1 cellular context compared by ENCODE assay signal in the genomic region with DNA sequence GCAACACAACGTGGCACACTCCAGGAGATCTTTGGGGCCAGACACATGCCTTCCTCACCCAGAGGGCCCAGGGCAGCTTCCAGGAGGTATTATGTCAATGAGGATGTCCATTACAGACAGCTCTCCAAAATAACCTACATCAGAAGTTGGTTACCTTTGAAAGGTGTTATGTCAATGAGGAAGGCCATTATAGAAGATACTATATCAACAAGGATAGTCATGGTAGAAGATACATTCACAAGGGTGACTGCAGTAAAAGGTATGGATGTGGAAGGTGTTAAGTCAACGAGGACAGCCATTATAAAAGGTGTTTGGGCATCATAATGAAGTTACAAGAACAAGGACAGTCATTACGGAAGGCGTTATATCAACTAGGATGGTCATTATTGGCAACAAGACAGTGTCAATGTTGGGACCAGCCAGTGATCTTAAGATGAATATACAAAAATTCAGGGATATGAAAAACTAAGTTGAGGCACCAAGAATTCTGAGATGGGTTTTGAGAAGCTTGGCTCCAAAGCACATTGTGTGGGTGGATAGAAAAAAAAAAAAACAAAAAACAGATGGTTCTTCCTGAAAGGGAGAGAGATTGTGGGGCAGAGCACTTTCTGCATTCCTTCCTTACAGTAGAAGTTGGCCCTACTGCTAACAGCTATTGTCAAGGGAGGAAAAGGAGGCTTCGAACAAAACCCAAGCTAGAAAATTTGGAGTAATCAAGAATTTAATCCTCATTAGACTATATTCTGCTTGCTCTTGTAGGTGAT.
TF ChIP-seq lines count a peak whose summit lies in the region.

No MANE protein-coding gene starts in this region.

TF ChIP-seq in K562, 482 proteins besides CTCF, POLR2A, EP300 and RAD21 (continues in another document):
- TF ChIP-seq, protein P1, sequence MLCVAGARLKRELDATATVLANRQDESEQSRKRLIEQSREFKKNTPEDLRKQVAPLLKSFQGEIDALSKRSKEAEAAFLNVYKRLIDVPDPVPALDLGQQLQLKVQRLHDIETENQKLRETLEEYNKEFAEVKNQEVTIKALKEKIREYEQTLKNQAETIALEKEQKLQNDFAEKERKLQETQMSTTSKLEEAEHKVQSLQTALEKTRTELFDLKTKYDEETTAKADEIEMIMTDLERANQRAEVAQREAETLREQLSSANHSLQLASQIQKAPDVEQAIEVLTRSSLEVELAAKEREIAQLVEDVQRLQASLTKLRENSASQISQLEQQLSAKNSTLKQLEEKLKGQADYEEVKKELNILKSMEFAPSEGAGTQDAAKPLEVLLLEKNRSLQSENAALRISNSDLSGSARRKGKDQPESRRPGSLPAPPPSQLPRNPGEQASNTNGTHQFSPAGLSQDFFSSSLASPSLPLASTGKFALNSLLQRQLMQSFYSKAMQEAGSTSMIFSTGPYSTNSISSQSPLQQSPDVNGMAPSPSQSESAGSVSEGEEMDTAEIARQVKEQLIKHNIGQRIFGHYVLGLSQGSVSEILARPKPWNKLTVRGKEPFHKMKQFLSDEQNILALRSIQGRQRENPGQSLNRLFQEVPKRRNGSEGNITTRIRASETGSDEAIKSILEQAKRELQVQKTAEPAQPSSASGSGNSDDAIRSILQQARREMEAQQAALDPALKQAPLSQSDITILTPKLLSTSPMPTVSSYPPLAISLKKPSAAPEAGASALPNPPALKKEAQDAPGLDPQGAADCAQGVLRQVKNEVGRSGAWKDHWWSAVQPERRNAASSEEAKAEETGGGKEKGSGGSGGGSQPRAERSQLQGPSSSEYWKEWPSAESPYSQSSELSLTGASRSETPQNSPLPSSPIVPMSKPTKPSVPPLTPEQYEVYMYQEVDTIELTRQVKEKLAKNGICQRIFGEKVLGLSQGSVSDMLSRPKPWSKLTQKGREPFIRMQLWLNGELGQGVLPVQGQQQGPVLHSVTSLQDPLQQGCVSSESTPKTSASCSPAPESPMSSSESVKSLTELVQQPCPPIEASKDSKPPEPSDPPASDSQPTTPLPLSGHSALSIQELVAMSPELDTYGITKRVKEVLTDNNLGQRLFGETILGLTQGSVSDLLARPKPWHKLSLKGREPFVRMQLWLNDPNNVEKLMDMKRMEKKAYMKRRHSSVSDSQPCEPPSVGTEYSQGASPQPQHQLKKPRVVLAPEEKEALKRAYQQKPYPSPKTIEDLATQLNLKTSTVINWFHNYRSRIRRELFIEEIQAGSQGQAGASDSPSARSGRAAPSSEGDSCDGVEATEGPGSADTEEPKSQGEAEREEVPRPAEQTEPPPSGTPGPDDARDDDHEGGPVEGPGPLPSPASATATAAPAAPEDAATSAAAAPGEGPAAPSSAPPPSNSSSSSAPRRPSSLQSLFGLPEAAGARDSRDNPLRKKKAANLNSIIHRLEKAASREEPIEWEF (CRISPR knock-in tag; IDR thresholded peaks at IDR 0.05), result 0 out of 2 replicates have a peak, but pooled peaks have one; percentile 4
- TF ChIP-seq HIVEP1 (CRISPR knock-in tag; IDR thresholded peaks at IDR 0.05) (no peak), SMAD1 (IDR thresholded peaks at IDR 0.05; ENCODE audit: low read depth, low read length, partially characterized antibody) (no peak), ETV6 (IDR thresholded peaks at IDR 0.05; ENCODE audit: borderline replicate concordance in 1 of 2, low read depth in 2 of 2, low read length in 1 of 2) (no peak), ETV6 (CRISPR knock-in tag; IDR thresholded peaks at IDR 0.05; ENCODE audit: borderline replicate concordance) (no peak), NRF1 (conservative IDR thresholded peaks at IDR 0.05 in 1 of 2, IDR thresholded peaks at IDR 0.05 in 1 of 2) (no peak), ZNF212 (CRISPR knock-in tag; IDR thresholded peaks at IDR 0.05) (no peak), HDAC6 (IDR thresholded peaks at IDR 0.05; ENCODE audit: low read depth, low read length) (no peak), CSDE1 (IDR thresholded peaks at IDR 0.05) (no peak), SP1 (CRISPR knock-in tag; IDR thresholded peaks at IDR 0.05) (peak; percentile 45; the same call in 1 of the 2 replicates), HNRNPH1 (optimal IDR thresholded peaks at IDR 0.05; ENCODE audit: low read depth, low read length) (no peak), KDM5B (IDR thresholded peaks at IDR 0.05; ENCODE audit: insufficient replicate concordance, low read depth, low read length) (no peak), ZNF384 (IDR thresholded peaks at IDR 0.05; ENCODE audit: low read depth, low read length) (peak; percentile 34; the same call in 1 of the 2 replicates), ELF2 (CRISPR knock-in tag; IDR thresholded peaks at IDR 0.05) (no peak), FOS (IDR thresholded peaks at IDR 0.05; ENCODE audit: extremely low read depth, insufficient read length) (no peak), TEAD1 (CRISPR knock-in tag; IDR thresholded peaks at IDR 0.05) (no peak), HNRNPUL1 (IDR thresholded peaks at IDR 0.05; ENCODE audit: low read length) (no peak), CHD2 (IDR thresholded peaks at IDR 0.05; ENCODE audit: low read depth, low read length) (no peak), EZH2 (IDR thresholded peaks at IDR 0.05; ENCODE audit: borderline replicate concordance, low read depth, low read length) (no peak), RBM14 (IDR thresholded peaks at IDR 0.05; ENCODE audit: borderline replicate concordance, insufficient read depth, low read depth, low read length) (no peak), ZNF217 (CRISPR knock-in tag; IDR thresholded peaks at IDR 0.05) (no peak), MIER1 (IDR thresholded peaks at IDR 0.05; ENCODE audit: low read depth) (no peak), DACH1 (IDR thresholded peaks at IDR 0.05; ENCODE audit: partially characterized antibody) (no peak), POLR2B (IDR thresholded peaks at IDR 0.05; ENCODE audit: low read depth, partially characterized antibody) (no peak), XRCC3 (IDR thresholded peaks at IDR 0.05) (no peak), E2F3 (CRISPR knock-in tag; IDR thresholded peaks at IDR 0.05) (no peak), TCFL5 (CRISPR knock-in tag; conservative IDR thresholded peaks at IDR 0.05) (no peak)
- TF ChIP-seq, protein P2, sequence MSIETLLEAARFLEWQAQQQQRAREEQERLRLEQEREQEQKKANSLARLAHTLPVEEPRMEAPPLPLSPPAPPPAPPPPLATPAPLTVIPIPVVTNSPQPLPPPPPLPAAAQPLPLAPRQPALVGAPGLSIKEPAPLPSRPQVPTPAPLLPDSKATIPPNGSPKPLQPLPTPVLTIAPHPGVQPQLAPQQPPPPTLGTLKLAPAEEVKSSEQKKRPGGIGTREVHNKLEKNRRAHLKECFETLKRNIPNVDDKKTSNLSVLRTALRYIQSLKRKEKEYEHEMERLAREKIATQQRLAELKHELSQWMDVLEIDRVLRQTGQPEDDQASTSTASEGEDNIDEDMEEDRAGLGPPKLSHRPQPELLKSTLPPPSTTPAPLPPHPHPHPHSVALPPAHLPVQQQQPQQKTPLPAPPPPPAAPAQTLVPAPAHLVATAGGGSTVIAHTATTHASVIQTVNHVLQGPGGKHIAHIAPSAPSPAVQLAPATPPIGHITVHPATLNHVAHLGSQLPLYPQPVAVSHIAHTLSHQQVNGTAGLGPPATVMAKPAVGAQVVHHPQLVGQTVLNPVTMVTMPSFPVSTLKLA (conservative IDR thresholded peaks at IDR 0.05), result no peak
- TF ChIP-seq, protein P3, sequence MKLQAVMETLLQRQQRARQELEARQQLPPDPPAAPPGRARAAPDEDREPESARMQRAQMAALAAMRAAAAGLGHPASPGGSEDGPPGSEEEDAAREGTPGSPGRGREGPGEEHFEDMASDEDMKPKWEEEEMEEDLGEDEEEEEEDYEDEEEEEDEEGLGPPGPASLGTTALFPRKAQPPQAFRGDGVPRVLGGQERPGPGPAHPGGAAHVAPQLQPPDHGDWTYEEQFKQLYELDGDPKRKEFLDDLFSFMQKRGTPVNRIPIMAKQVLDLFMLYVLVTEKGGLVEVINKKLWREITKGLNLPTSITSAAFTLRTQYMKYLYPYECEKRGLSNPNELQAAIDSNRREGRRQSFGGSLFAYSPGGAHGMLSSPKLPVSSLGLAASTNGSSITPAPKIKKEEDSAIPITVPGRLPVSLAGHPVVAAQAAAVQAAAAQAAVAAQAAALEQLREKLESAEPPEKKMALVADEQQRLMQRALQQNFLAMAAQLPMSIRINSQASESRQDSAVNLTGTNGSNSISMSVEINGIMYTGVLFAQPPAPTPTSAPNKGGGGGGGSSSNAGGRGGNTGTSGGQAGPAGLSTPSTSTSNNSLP (IDR thresholded peaks at IDR 0.05; ENCODE audit: borderline replicate concordance, low read depth, low read length), result no peak
- TF ChIP-seq, protein P4, sequence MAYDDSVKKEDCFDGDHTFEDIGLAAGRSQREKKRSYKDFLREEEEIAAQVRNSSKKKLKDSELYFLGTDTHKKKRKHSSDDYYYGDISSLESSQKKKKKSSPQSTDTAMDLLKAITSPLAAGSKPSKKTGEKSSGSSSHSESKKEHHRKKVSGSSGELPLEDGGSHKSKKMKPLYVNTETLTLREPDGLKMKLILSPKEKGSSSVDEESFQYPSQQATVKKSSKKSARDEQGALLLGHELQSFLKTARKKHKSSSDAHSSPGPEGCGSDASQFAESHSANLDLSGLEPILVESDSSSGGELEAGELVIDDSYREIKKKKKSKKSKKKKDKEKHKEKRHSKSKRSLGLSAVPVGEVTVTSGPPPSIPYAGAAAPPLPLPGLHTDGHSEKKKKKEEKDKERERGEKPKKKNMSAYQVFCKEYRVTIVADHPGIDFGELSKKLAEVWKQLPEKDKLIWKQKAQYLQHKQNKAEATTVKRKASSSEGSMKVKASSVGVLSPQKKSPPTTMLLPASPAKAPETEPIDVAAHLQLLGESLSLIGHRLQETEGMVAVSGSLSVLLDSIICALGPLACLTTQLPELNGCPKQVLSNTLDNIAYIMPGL (CRISPR knock-in tag; IDR thresholded peaks at IDR 0.05), result no peak
- TF ChIP-seq, protein P5, sequence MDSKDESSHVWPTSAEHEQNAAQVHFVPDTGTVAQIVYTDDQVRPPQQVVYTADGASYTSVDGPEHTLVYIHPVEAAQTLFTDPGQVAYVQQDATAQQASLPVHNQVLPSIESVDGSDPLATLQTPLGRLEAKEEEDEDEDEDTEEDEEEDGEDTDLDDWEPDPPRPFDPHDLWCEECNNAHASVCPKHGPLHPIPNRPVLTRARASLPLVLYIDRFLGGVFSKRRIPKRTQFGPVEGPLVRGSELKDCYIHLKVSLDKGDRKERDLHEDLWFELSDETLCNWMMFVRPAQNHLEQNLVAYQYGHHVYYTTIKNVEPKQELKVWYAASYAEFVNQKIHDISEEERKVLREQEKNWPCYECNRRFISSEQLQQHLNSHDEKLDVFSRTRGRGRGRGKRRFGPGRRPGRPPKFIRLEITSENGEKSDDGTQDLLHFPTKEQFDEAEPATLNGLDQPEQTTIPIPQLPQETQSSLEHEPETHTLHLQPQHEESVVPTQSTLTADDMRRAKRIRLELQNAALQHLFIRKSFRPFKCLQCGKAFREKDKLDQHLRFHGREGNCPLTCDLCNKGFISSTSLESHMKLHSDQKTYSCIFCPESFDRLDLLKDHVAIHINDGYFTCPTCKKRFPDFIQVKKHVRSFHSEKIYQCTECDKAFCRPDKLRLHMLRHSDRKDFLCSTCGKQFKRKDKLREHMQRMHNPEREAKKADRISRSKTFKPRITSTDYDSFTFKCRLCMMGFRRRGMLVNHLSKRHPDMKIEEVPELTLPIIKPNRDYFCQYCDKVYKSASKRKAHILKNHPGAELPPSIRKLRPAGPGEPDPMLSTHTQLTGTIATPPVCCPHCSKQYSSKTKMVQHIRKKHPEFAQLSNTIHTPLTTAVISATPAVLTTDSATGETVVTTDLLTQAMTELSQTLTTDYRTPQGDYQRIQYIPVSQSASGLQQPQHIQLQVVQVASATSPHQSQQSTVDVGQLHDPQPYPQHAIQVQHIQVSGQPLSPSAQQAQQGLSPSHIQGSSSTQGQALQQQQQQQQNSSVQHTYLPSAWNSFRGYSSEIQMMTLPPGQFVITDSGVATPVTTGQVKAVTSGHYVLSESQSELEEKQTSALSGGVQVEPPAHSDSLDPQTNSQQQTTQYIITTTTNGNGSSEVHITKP (IDR thresholded peaks at IDR 0.05; ENCODE audit: partially characterized antibody), result no peak
- TF ChIP-seq, protein P6, sequence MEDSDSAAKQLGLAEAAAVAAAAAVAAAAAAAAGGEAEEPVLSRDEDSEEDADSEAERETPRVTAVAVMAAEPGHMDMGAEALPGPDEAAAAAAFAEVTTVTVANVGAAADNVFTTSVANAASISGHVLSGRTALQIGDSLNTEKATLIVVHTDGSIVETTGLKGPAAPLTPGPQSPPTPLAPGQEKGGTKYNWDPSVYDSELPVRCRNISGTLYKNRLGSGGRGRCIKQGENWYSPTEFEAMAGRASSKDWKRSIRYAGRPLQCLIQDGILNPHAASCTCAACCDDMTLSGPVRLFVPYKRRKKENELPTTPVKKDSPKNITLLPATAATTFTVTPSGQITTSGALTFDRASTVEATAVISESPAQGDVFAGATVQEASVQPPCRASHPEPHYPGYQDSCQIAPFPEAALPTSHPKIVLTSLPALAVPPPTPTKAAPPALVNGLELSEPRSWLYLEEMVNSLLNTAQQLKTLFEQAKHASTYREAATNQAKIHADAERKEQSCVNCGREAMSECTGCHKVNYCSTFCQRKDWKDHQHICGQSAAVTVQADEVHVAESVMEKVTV (CRISPR knock-in tag; IDR thresholded peaks at IDR 0.05), result no peak
- TF ChIP-seq, protein P7, sequence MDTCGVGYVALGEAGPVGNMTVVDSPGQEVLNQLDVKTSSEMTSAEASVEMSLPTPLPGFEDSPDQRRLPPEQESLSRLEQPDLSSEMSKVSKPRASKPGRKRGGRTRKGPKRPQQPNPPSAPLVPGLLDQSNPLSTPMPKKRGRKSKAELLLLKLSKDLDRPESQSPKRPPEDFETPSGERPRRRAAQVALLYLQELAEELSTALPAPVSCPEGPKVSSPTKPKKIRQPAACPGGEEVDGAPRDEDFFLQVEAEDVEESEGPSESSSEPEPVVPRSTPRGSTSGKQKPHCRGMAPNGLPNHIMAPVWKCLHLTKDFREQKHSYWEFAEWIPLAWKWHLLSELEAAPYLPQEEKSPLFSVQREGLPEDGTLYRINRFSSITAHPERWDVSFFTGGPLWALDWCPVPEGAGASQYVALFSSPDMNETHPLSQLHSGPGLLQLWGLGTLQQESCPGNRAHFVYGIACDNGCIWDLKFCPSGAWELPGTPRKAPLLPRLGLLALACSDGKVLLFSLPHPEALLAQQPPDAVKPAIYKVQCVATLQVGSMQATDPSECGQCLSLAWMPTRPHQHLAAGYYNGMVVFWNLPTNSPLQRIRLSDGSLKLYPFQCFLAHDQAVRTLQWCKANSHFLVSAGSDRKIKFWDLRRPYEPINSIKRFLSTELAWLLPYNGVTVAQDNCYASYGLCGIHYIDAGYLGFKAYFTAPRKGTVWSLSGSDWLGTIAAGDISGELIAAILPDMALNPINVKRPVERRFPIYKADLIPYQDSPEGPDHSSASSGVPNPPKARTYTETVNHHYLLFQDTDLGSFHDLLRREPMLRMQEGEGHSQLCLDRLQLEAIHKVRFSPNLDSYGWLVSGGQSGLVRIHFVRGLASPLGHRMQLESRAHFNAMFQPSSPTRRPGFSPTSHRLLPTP (IDR thresholded peaks at IDR 0.05; ENCODE audit: borderline replicate concordance, extremely low read depth, insufficient read length), result no peak
- TF ChIP-seq, protein P8, sequence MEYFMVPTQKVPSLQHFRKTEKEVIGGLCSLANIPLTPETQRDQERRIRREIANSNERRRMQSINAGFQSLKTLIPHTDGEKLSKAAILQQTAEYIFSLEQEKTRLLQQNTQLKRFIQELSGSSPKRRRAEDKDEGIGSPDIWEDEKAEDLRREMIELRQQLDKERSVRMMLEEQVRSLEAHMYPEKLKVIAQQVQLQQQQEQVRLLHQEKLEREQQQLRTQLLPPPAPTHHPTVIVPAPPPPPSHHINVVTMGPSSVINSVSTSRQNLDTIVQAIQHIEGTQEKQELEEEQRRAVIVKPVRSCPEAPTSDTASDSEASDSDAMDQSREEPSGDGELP (CRISPR knock-in tag; IDR thresholded peaks at IDR 0.05; ENCODE audit: borderline replicate concordance), result no peak
